9 cellular contexts compared by ENCODE assay signal in the genomic region with DNA sequence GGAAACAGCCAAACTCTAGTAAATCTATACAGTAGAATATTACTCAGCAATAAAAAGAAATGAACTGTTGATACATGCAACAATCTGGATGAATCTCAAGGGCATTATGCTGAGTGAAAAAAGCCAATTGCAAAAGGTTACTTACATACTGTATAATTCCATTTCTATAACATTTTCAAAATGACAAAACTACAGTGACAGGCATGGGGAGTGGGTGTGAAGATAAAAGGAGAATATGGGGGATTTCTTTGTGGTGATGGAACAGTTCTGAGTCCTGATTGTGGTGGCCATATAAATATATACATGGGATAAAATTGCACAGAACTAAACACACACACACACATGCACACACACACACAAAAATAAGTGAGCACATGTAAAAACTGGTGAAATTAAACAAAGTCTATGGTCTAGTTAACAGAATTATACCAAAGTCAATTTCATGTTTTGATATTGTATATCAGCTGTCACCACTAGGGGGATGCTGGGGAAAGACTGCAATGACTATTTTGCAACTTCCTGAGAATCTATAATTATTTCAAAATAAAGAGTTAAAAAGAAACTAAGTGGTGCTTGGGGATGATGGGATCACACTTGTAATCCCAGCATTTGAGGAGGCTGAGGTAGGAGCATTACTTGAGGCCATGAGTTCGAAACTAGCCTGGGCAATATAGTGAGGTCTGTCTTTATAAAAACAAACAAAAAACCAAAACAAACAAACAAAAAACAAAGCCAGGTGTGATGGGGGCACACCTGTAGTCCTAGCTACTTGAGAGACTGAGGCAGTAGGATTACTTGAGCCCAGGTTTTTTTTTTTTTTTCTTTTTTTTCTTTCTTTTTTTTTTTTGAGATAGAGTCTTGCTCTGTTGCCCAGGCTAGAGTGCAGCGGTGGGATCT.
DNase-seq lines count a peak whose midpoint lies in the region; ATAC-seq, FAIRE-seq and TF ChIP-seq lines count a peak whose summit lies in the region.
"Had no signal": no experiment of that assay in that cellular context is flagged by ENCODE, and none has a peak within 500 bp of the region (broad histone marks: within the 10 kb centered on the region; RNA-seq: fewer than 3 reads in every experiment).

No MANE protein-coding gene starts in this region.

- no peaks in the 10 kb centered on the region for H4K20me1 ChIP-seq in HepG2 (ENCODE audit: insufficient read depth, low read length)

- H3K9me3 Mint-ChIP-seq in HFFc6, result no peaks in the 10 kb centered on the region
- peaks cover 22% of the 10 kb centered on the region for H3K9me3 Mint-ChIP-seq in WTC11

- no peak for TF ChIP-seq EP300 in HepG2 (IDR thresholded peaks at IDR 0.05; ENCODE audit: low read depth in 2 of 2, low read length in 2 of 2)
- no peak for TF ChIP-seq EP300 in HepG2 (CRISPR knock-in tag; IDR thresholded peaks at IDR 0.05; ENCODE audit: borderline replicate concordance)

- H3K27ac ChIP-seq in HepG2 (ENCODE audit: extremely low read length, insufficient read depth, low read length) (no peak overlapping the region), aorta (ENCODE audit: low read depth in 1 of 2, low read length in 2 of 2) (no peak overlapping the region)
- H3K27ac ChIP-seq: SJCRH30 had no signal

- no peaks in the 10 kb centered on the region for H3K36me3 ChIP-seq in HepG2 (replicated peaks in 1 of 2; ENCODE audit: control insufficient read depth in 1 of 2, insufficient read depth in 2 of 2, low read length in 2 of 2)
- H3K36me3 ChIP-seq in aorta (ENCODE audit: control insufficient read depth in 1 of 2, insufficient read depth in 2 of 2, low read length in 1 of 2), result no peaks in the 10 kb centered on the region
- H3K36me3 ChIP-seq: SJCRH30 had no signal

- peak; percentile 48; the same call in 1 of the 2 replicates for TF ChIP-seq RAD21 in HepG2 (CRISPR knock-in tag; IDR thresholded peaks at IDR 0.05)

- in situ Hi-C loops in HepG2 (cut with HindIII; ENCODE audit: extremely low pct_ligation_motif_present, low pct_unique_long_range_greater_than_20kb), result no loop called here

- DNase-seq in EH (ENCODE audit: low read depth) (peak; percentile 36), HFFc6 (peak; percentile 10), WTC11 (ENCODE audit: low spot score) (no peak), HepG2 (ENCODE audit: low spot score) (no peak), aorta (no peak), GF-D8 (lab: John Stamatoyannopoulos, UW) (no peak), HPDE6-E6E7 (ENCODE audit: extremely low spot score) (no peak)
- no peak for DNase-seq in effector CD4-positive, alpha-beta T cell

- ATAC-seq in WTC11 (no peak), HepG2 (no peak), aorta (ENCODE audit: low FRiP score) (no peak)

- POLR2A ChIA-PET in WTC11 (lab: Charles Lee) (no interaction called here), HepG2 (lab: Yijun Ruan, JAX) (no interaction called here)

- H3K27me3 ChIP-seq in HepG2 (ENCODE audit: control insufficient read depth in 1 of 2, insufficient read depth in 2 of 2, low read length in 2 of 2) (no peaks in the 10 kb centered on the region), aorta (ENCODE audit: control insufficient read depth in 1 of 2, insufficient read depth in 2 of 2, low read length in 1 of 2) (no peaks in the 10 kb centered on the region)
- H3K27me3 ChIP-seq: SJCRH30 had no signal

- no peaks in the 10 kb centered on the region for H3K9me3 ChIP-seq in HepG2 (ENCODE audit: low read length)
- H3K9me3 ChIP-seq in aorta (ENCODE audit: control insufficient read depth, low read length), result no peaks in the 10 kb centered on the region
- H3K9me3 ChIP-seq: SJCRH30 had no signal

- TF ChIP-seq POLR2A in HepG2 (IDR thresholded peaks at IDR 0.05; ENCODE audit: insufficient read depth in 1 of 2, low read depth in 2 of 2, low read length in 2 of 2), result no peak

- FAIRE-seq in HepG2 (lab: Jason Lieb, UNC), result no peak

- CTCF ChIA-PET in WTC11 (lab: Charles Lee), result interaction anchor here (0.8 to 1.5 kb wide), 2 partner anchors 12 to 15 kb away, joined by 3 to 9 read pairs; no protein-coding TSS in a partner anchor
- CTCF ChIA-PET in HepG2 (lab: Yijun Ruan, JAX; ENCODE audit: low intra/inter-chr PET ratio, low total read pairs), result interaction anchor here (1.0 to 1.7 kb wide), 3 partner anchors 102 to 119 kb away, joined by 3 to 12 read pairs (median 3); no protein-coding TSS in a partner anchor

- WGBS in HepG2 (ENCODE audit: low lambda C conversion rate), result 69% methylated on average over 2 of the region's 2 CpGs
- WGBS in aorta, 2 donors, result 92% methylated on average over 2 of the region's 2 CpGs

- H3K27me3 Mint-ChIP-seq in HFFc6 (ENCODE audit: insufficient read depth), result no peaks in the 10 kb centered on the region
- no peaks in the 10 kb centered on the region; the same call in 1 of the 2 replicates for H3K27me3 Mint-ChIP-seq in WTC11 (ENCODE audit: low read depth)

- no peak overlapping the region for H3K4me2 ChIP-seq in HepG2 (ENCODE audit: low read depth, low read length)

- H3K9ac ChIP-seq in HepG2 (ENCODE audit: insufficient read depth, low read depth, low read length), result no peak overlapping the region

- H3K4me1 ChIP-seq in HepG2 (ENCODE audit: insufficient read depth, low read length) (no peaks in the 10 kb centered on the region), aorta (ENCODE audit: control insufficient read depth in 1 of 2, insufficient read depth in 2 of 2, low read length in 2 of 2) (no peaks in the 10 kb centered on the region)
- H3K4me1 ChIP-seq: SJCRH30 had no signal

- no peak overlapping the region for H3K4me3 ChIP-seq in HepG2 (replicated peaks in 1 of 3; ENCODE audit: insufficient read depth in 1 of 3, low read depth in 2 of 3, low read length in 3 of 3)
- no peak overlapping the region for H3K4me3 ChIP-seq in aorta (ENCODE audit: low read length in 2 of 2)
- H3K4me3 ChIP-seq: SJCRH30 had no signal

- BruUV-seq in HepG2 (replicated peaks; lab: Mats Ljungman, UMichigan), result no TSS peak

- no peaks in the 10 kb centered on the region for H3K79me2 ChIP-seq in HepG2 (ENCODE audit: insufficient read depth, low read length)

- TF ChIP-seq CTCF in HFFc6 (IDR thresholded peaks at IDR 0.05) (peak; percentile 84), WTC11 (IDR thresholded peaks at IDR 0.05) (peak; percentile 41; the same call in 1 of the 2 replicates), HepG2 (CRISPR knock-in tag; IDR thresholded peaks at IDR 0.05) (peak; percentile 46)

- no peaks in the 10 kb centered on the region for H3K36me3 Mint-ChIP-seq in HFFc6 (ENCODE audit: low read depth)
- peaks cover 11% of the 10 kb centered on the region; the same call in 1 of the 2 replicates for H3K36me3 Mint-ChIP-seq in WTC11

- H3K4me3 Mint-ChIP-seq in HFFc6 (no peak overlapping the region), WTC11 (no peak overlapping the region)

- H3K27ac Mint-ChIP-seq in HFFc6, result no peak overlapping the region
- no peak overlapping the region for H3K27ac Mint-ChIP-seq in WTC11

- no peaks in the 10 kb centered on the region for H3K4me1 Mint-ChIP-seq in HFFc6 (ENCODE audit: low read depth)
- H3K4me1 Mint-ChIP-seq in WTC11, result peaks cover 4% of the 10 kb centered on the region

- no peak overlapping the region for H2AFZ ChIP-seq in HepG2 (ENCODE audit: low read length)

- intact Hi-C loops in HepG2 (cut with micrococcal nuclease; ENCODE audit: unreplicated experiment), result loop anchor here (1.0 kb wide), 1 partner anchor 104 kb away; no protein-coding TSS in a partner anchor
- intact Hi-C loops in aorta (cut with DNase I), result no loop called here

TF ChIP-seq in WTC11, 78 proteins besides CTCF, POLR2A, EP300 and RAD21 (continues in another document):
- TF ChIP-seq, protein P1, sequence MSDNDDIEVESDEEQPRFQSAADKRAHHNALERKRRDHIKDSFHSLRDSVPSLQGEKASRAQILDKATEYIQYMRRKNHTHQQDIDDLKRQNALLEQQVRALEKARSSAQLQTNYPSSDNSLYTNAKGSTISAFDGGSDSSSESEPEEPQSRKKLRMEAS (CRISPR knock-in tag; IDR thresholded peaks at IDR 0.05), result no peak
- TF ChIP-seq ZNF671 (CRISPR knock-in tag; IDR thresholded peaks at IDR 0.05) (no peak), SMAD4 (CRISPR knock-in tag; IDR thresholded peaks at IDR 0.05) (no peak), SOX15 (CRISPR knock-in tag; IDR thresholded peaks at IDR 0.05) (no peak), NR2C2 (CRISPR knock-in tag; IDR thresholded peaks at IDR 0.05) (no peak)
- TF ChIP-seq, protein P2, sequence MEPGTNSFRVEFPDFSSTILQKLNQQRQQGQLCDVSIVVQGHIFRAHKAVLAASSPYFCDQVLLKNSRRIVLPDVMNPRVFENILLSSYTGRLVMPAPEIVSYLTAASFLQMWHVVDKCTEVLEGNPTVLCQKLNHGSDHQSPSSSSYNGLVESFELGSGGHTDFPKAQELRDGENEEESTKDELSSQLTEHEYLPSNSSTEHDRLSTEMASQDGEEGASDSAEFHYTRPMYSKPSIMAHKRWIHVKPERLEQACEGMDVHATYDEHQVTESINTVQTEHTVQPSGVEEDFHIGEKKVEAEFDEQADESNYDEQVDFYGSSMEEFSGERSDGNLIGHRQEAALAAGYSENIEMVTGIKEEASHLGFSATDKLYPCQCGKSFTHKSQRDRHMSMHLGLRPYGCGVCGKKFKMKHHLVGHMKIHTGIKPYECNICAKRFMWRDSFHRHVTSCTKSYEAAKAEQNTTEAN (CRISPR knock-in tag; IDR thresholded peaks at IDR 0.05), result no peak

TF ChIP-seq in HepG2, 621 proteins besides CTCF, POLR2A, EP300 and RAD21 (continues in another document):
- TF ChIP-seq CEBPG (CRISPR knock-in tag; IDR thresholded peaks at IDR 0.05) (peak; percentile 56), CEBPB (IDR thresholded peaks at IDR 0.05; ENCODE audit: borderline replicate concordance, low read depth, low read length) (peak; percentile 48; the same call in 1 of the 2 replicates), ZNF674 (CRISPR knock-in tag; IDR thresholded peaks at IDR 0.05; ENCODE audit: low read depth) (no peak), ZNF768 (CRISPR knock-in tag; IDR thresholded peaks at IDR 0.05) (no peak), ARNTL (CRISPR knock-in tag; IDR thresholded peaks at IDR 0.05) (no peak), PLRG1 (conservative IDR thresholded peaks at IDR 0.05) (no peak), STAG1 (CRISPR knock-in tag; IDR thresholded peaks at IDR 0.05) (peak; percentile 49)
- TF ChIP-seq, protein P3, sequence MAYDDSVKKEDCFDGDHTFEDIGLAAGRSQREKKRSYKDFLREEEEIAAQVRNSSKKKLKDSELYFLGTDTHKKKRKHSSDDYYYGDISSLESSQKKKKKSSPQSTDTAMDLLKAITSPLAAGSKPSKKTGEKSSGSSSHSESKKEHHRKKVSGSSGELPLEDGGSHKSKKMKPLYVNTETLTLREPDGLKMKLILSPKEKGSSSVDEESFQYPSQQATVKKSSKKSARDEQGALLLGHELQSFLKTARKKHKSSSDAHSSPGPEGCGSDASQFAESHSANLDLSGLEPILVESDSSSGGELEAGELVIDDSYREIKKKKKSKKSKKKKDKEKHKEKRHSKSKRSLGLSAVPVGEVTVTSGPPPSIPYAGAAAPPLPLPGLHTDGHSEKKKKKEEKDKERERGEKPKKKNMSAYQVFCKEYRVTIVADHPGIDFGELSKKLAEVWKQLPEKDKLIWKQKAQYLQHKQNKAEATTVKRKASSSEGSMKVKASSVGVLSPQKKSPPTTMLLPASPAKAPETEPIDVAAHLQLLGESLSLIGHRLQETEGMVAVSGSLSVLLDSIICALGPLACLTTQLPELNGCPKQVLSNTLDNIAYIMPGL (CRISPR knock-in tag; IDR thresholded peaks at IDR 0.05; ENCODE audit: borderline replicate concordance in 1 of 2, low read depth in 1 of 2), result 0 out of 4 replicates have a peak, but pooled peaks of 1 of the 2 experiments have one; percentile 19

Comparison
In these comparisons a context has a peak if more than half of its experiments do, and no peak if none do; other contexts are left out.
1. DNase-seq: peak in EH (single experiment) and HFFc6 (single experiment); none in WTC11 (single experiment), HepG2 (single experiment), aorta (0 of 2), effector CD4-positive, alpha-beta T cell (single experiment), GF-D8 (single experiment) and HPDE6-E6E7 (single experiment).
2. Peak in every context shown above with its lines, with median percentiles within 50 percentile points of each other: CTCF ChIP-seq.